8 cellular contexts compared by ENCODE assay signal in the genomic region with DNA sequence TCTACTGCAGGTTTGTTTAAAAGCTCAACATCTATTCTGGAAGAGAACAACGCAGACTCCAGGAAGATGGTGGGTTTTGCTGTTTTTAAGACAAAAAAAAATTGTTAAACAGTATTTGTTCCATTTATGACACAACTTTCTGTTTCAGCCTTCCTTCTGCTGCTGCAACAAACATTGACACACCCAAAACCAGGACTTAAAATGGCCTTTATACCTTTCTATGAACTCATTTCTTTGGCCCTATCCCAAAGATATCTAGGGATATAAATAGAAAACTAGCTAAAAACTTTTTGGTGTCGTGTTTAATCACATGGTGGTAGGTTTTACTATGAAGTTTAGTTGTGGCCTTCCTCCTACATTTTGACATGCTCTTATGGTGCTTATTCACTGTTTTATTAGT. TPM values are rescaled to one million over a fixed set of nuclear protein-coding genes. Genes with fewer than 3 reads are reported as not detected.
DNase-seq lines count a peak whose midpoint lies in the region; ATAC-seq and TF ChIP-seq lines count a peak whose summit lies in the region.

No MANE protein-coding gene starts in this region.

- H3K4me3 Mint-ChIP-seq in activated T-cell treated with anti-CD3 and anti-CD28 coated beads, Interleukin-2, amount 50 U/mL, for 24 hours = peak overlapping the region; percentile 84
- H3K4me3 Mint-ChIP-seq in IgD-negative memory B cell = peak overlapping the region; percentile 95 to 99 (median 97)

- DNase-seq in activated T-cell treated with anti-CD3 and anti-CD28 coated beads, Interleukin-2, amount 50 U/mL, for 24 hours = no peak
- DNase-seq in activated T-cell treated with anti-CD3 and anti-CD28 coated beads for 4 hours (no peak), epithelial cell of esophagus (ENCODE audit: low read depth) (peak; percentile 66), smooth muscle cell (lab: John Stamatoyannopoulos, UW; ENCODE audit: unreplicated experiment) (no peak), SK-N-SH (no peak)
- DNase-seq in stimulated activated CD4-positive, alpha-beta T cell treated with anti-CD3 and anti-CD28 coated beads, Interleukin-4, amount 100 ng/mL, for 1 hour = no peak

- peak overlapping the region; percentile 85 for H3K4me3 ChIP-seq in epithelial cell of esophagus (ENCODE audit: low read length)
- peak overlapping the region; percentile 52 for H3K4me3 ChIP-seq in smooth muscle cell
- no peak overlapping the region for H3K4me3 ChIP-seq in SK-N-SH (ENCODE audit: low read depth in 2 of 2, low read length in 1 of 2)

- H3K27me3 Mint-ChIP-seq in activated T-cell treated with anti-CD3 and anti-CD28 coated beads, Interleukin-2, amount 50 U/mL, for 24 hours = peaks cover 30% of the 10 kb centered on the region
- H3K27me3 Mint-ChIP-seq in IgD-negative memory B cell = no peaks in the 10 kb centered on the region

- H3K9me3 ChIP-seq in smooth muscle cell (replicated peaks; ENCODE audit: low read depth) (no peaks in the 10 kb centered on the region), SK-N-SH (no peaks in the 10 kb centered on the region)

- peak overlapping the region; percentile 88 for H3K4me2 ChIP-seq in smooth muscle cell
- no peak overlapping the region for H3K4me2 ChIP-seq in SK-N-SH

- H3K36me3 ChIP-seq in smooth muscle cell (ENCODE audit: low read depth) = no peaks in the 10 kb centered on the region
- no peaks in the 10 kb centered on the region for H3K36me3 ChIP-seq in SK-N-SH (replicated peaks in 1 of 2; ENCODE audit: control insufficient read depth in 1 of 2, insufficient read depth in 2 of 2, low read length in 1 of 2)

- H3K27ac ChIP-seq in smooth muscle cell (ENCODE audit: low read depth) = no peak overlapping the region
- no peak overlapping the region for H3K27ac ChIP-seq in SK-N-SH (ENCODE audit: low read depth in 2 of 2, low read length in 1 of 2)

- H3K4me1 Mint-ChIP-seq in activated T-cell treated with anti-CD3 and anti-CD28 coated beads, Interleukin-2, amount 50 U/mL, for 24 hours (ENCODE audit: low read depth) = peaks cover 28% of the 10 kb centered on the region
- H3K4me1 Mint-ChIP-seq in IgD-negative memory B cell = peaks cover 19 to 34% (median 24%) of the 10 kb centered on the region in 3 donors

- ATAC-seq in HG03280 (IDR thresholded peaks at IDR 0.05; ENCODE audit: unreplicated experiment) = no peak

- H3K4me1 ChIP-seq in smooth muscle cell (ENCODE audit: low read depth) (no peaks in the 10 kb centered on the region), SK-N-SH (ENCODE audit: control insufficient read depth in 1 of 2, insufficient read depth in 2 of 2, low read depth in 1 of 2, low read length in 1 of 2) (peaks cover 0 to 26% of the 10 kb centered on the region in 2 experiments; a peak in 2 of 4 replicates)

- H3K79me2 ChIP-seq in smooth muscle cell (ENCODE audit: low read depth) (peaks cover 6% of the 10 kb centered on the region), SK-N-SH (ENCODE audit: insufficient read depth) (no peaks in the 10 kb centered on the region)

- no peak for TF ChIP-seq CTCF in epithelial cell of esophagus (IDR thresholded peaks at IDR 0.05; ENCODE audit: insufficient read depth, low read depth, low read length, missing control alignments)
- TF ChIP-seq CTCF in smooth muscle cell (IDR thresholded peaks at IDR 0.05; ENCODE audit: borderline replicate concordance, insufficient read depth, poor library complexity, severe bottlenecking) = no peak
- TF ChIP-seq CTCF in SK-N-SH (IDR thresholded peaks at IDR 0.05) = no peak

- WGBS in smooth muscle cell (ENCODE audit: low lambda C conversion rate) = 56% methylated on average over 2 of the region's 2 CpGs
- 86% methylated on average over 2 of the region's 2 CpGs for WGBS in SK-N-SH (ENCODE audit: low lambda C conversion rate)

- H3K36me3 Mint-ChIP-seq in activated T-cell treated with anti-CD3 and anti-CD28 coated beads, Interleukin-2, amount 50 U/mL, for 24 hours (ENCODE audit: low read depth) = peaks cover 3% of the 10 kb centered on the region
- H3K36me3 Mint-ChIP-seq in IgD-negative memory B cell = peaks cover 4% of the 10 kb centered on the region

- no peaks in the 10 kb centered on the region for H3K9me3 Mint-ChIP-seq in activated T-cell treated with anti-CD3 and anti-CD28 coated beads, Interleukin-2, amount 50 U/mL, for 24 hours
- peaks cover 0 to 4% (median 0%) of the 10 kb centered on the region in 3 donors for H3K9me3 Mint-ChIP-seq in IgD-negative memory B cell

- no peak for TF ChIP-seq RAD21 in SK-N-SH (IDR thresholded peaks at IDR 0.05; ENCODE audit: low read length)

- CTCF ChIA-PET in SK-N-SH (lab: Yijun Ruan, JAX) = interaction anchor here (1.6 kb wide), 1 partner anchor 8 kb away, joined by 5 read pairs; no protein-coding TSS in a partner anchor

- peak overlapping the region; percentile 90 for H3K27ac Mint-ChIP-seq in activated T-cell treated with anti-CD3 and anti-CD28 coated beads, Interleukin-2, amount 50 U/mL, for 24 hours
- peak overlapping the region; percentile 94 to 98 (median 95) for H3K27ac Mint-ChIP-seq in IgD-negative memory B cell

- POLR2A ChIA-PET in SK-N-SH (lab: Yijun Ruan, JAX) = no interaction called here

- TF ChIP-seq EP300 in SK-N-SH (IDR thresholded peaks at IDR 0.05; ENCODE audit: borderline replicate concordance in 1 of 2, low read depth in 1 of 2, low read length in 1 of 2) = no peak

- H3K9ac ChIP-seq in smooth muscle cell (ENCODE audit: low read depth) = no peak overlapping the region
- H3K9ac ChIP-seq in SK-N-SH = no peak overlapping the region

- H3K27me3 ChIP-seq in smooth muscle cell (ENCODE audit: low read depth) (peaks cover 55% of the 10 kb centered on the region), SK-N-SH (ENCODE audit: insufficient read depth) (no peaks in the 10 kb centered on the region)

- no peaks in the 10 kb centered on the region for H3K9me2 ChIP-seq in SK-N-SH

- H2AFZ ChIP-seq in smooth muscle cell (ENCODE audit: low read depth) (peak overlapping the region; percentile 56), SK-N-SH (ENCODE audit: low read depth) (no peak overlapping the region)

- no peaks in the 10 kb centered on the region for H4K20me1 ChIP-seq in smooth muscle cell (ENCODE audit: low read depth)
- no peaks in the 10 kb centered on the region for H4K20me1 ChIP-seq in SK-N-SH (ENCODE audit: insufficient read depth)

- H3F3A ChIP-seq in smooth muscle cell (ENCODE audit: low read depth) (no peaks in the 10 kb centered on the region), SK-N-SH (replicated peaks; ENCODE audit: insufficient read depth) (peaks cover 21% of the 10 kb centered on the region)

TF ChIP-seq in SK-N-SH, 30 proteins besides CTCF, POLR2A, EP300 and RAD21:
- no peak for TF ChIP-seq PBX3 (IDR thresholded peaks at IDR 0.05)
- TF ChIP-seq RCOR1 (IDR thresholded peaks at IDR 0.05; ENCODE audit: low read length) = no peak
- no peak for TF ChIP-seq CHD2 (IDR thresholded peaks at IDR 0.05; ENCODE audit: low read length, partially characterized antibody)
- TF ChIP-seq NRF1 (IDR thresholded peaks at IDR 0.05; ENCODE audit: low read depth, low read length) = no peak

RNA-seq across cellular contexts. Expression of gene GALNT3, which starts 1.0 kb away (rescaled TPM):
- polyA plus RNA-seq in IgD-negative memory B cell = 4.1 TPM
- total RNA-seq in smooth muscle cell = 26.7 and 32.4 TPM in 2 replicates
- polyA plus RNA-seq in smooth muscle cell = 4.6 and 16.5 TPM in 2 replicates
- polyA plus RNA-seq in SK-N-SH (2012; rRNA removed) = 0.05 and 0.26 TPM in 2 replicates
- polyA plus RNA-seq in SK-N-SH (2012; cell fraction: cytosol; rRNA removed) = 0.01 and 0.03 TPM in 2 replicates
- polyA plus RNA-seq in SK-N-SH (2012; cell fraction: nucleus; rRNA removed) = 0.63 and 1.4 TPM in 2 replicates

Comparison
In these comparisons a context has a peak if more than half of its experiments do, and no peak if none do; other contexts are left out.
1. H3K4me3 ChIP-seq: peak in epithelial cell of esophagus (single experiment) and smooth muscle cell (single experiment); none in SK-N-SH (0 of 2).